In the genomic region with DNA sequence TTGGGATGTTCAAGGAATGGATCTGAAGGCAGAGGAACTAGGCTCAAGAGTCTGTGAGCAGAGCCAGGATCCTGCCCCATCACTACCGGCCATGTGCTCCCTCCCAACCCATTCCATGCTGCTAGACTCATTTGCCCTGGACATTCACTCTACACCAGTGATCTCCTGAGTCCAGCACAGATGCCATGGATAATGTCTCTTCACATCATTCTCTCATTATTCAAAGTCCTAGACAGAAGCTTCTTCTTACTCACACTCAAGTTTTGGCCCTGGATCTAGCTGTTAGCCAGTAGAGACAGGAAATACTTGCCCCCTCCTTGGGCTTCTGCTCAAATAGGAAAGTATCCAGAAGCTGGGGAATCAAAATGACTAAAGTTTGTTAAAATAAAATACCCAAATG, we compare ENCODE assay signal across 24 cellular contexts.
"Had no signal": no experiment of that assay in that cellular context is flagged by ENCODE, and none has a peak within 500 bp of the region (broad histone marks: within the 10 kb centered on the region; RNA-seq: fewer than 3 reads in every experiment).

No MANE protein-coding gene starts in this region.

- ATAC-seq: activated CD8-positive, alpha-beta T cell treated with anti-CD3 and anti-CD28 coated beads for 36 hours; body of pancreas; gastroesophageal sphincter; heart left ventricle; mucosa of descending colon; psoas muscle; right cardiac atrium had no signal

- H3K36me3 ChIP-seq: colonic mucosa, gastroesophageal sphincter, heart left ventricle, neural progenitor cell, ovary, tibial artery, uterus had no signal

- H3K9me3 ChIP-seq: colonic mucosa, ovary, psoas muscle, tibial artery had no signal

- H3K4me2 ChIP-seq: neural progenitor cell had no signal

- H3K27me3 ChIP-seq: body of pancreas, colonic mucosa, gastroesophageal sphincter, heart left ventricle, neural progenitor cell, ovary, tibial artery, uterus had no signal

- H3K4me1 ChIP-seq: body of pancreas, colonic mucosa, neural progenitor cell, psoas muscle had no signal

- H3K27ac ChIP-seq: body of pancreas, colonic mucosa, gastroesophageal sphincter, neural progenitor cell, ovary, psoas muscle, tibial artery, uterus had no signal

- H3K4me3 ChIP-seq: body of pancreas, colonic mucosa, gastroesophageal sphincter, heart left ventricle, mucosa of descending colon, neural progenitor cell, ovary, psoas muscle, tibial artery, uterus had no signal

- DNase-seq: activated B cell treated with CpG ODN at 0.5 μM for 24 hours; activated CD4-positive, alpha-beta T cell treated with anti-CD3 and anti-CD28 coated beads for 4 hours; activated CD8-positive, alpha-beta T cell treated with anti-CD3 and anti-CD28 coated beads for 36 hours; activated naive CD4-positive, alpha-beta T cell treated with Interleukin-2 at 50 U/mL for 16 hours; activated naive CD8-positive, alpha-beta T cell treated with anti-CD3 and anti-CD28 coated beads, Interleukin-2, amount 10 ng/mL, durations not matched to agents 7 days and 5 days; activated T-cell treated with anti-CD3 and anti-CD28 coated beads, Interleukin-2, amount 50 U/mL, for 24 hours; amygdala; body of pancreas; central memory CD4-positive, alpha-beta T cell; colonic mucosa; heart left ventricle; immature natural killer cell; mucosa of descending colon; naive B cell; ovary; psoas muscle; right cardiac atrium; stimulated activated CD4-positive, alpha-beta T cell treated with anti-CD3 and anti-CD28 coated beads, Interleukin-2, amount 100 ng/mL, for 24 hours; stimulated activated naive CD4-positive, alpha-beta T cell treated with Interleukin-2 at 50 U/mL for 16 hours; substantia nigra; tibial artery; uterus had no signal

- H3K9ac ChIP-seq: neural progenitor cell had no signal

- H2AFZ ChIP-seq: neural progenitor cell had no signal
